ENCODE assay signal across 18 cellular contexts in the genomic region with DNA sequence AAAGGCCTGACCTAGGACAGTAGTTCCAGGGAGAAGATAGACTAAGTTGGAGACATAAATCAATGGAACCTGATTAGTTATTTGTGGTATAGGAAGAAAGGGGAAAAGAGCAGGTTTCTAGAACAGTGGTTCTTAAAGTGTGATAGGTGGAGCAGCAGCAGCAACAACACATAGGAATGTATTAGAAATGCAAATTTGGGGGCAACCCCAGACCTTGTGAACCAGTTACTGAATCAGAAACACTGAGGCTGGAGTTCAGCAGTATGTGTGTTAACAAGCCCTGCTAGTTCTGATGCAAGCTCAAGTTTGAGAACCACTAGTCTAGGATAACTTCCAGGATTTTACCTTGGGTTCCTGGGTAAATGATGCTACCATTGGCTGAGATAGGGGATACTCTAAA.
"Had no signal": no experiment of that assay in that cellular context is flagged by ENCODE, and none has a peak within 500 bp of the region (broad histone marks: within the 10 kb centered on the region; RNA-seq: fewer than 3 reads in every experiment).

No MANE protein-coding gene starts in this region.

- H3K36me3 ChIP-seq: left ventricle myocardium inferior, neutrophil, pancreas, upper lobe of right lung had no signal

- H3K27me3 ChIP-seq: pancreas, upper lobe of right lung had no signal

- H3K27ac Mint-ChIP-seq: activated CD4-positive, alpha-beta T cell treated with anti-CD3 and anti-CD28 coated beads, Interleukin-2, amount 10 ng/mL, durations not matched to agents 24 days and 14 days; activated CD8-positive, alpha-beta T cell treated with anti-CD3 and anti-CD28 coated beads, Interleukin-2, amount 10 ng/mL, durations not matched to agents 7 days and 5 days; activated naive CD4-positive, alpha-beta T cell treated with anti-CD3 and anti-CD28 coated beads, Interleukin-2, amount 10 ng/mL, durations not matched to agents 7 days and 5 days; immature natural killer cell; naive thymus-derived CD8-positive, alpha-beta T cell had no signal

- ATAC-seq: activated CD8-positive, alpha-beta T cell treated with anti-CD3 and anti-CD28 coated beads, Interleukin-2, amount 10 ng/mL, durations not matched to agents 7 days and 5 days; activated T-cell treated with anti-CD3 and anti-CD28 coated beads, Interleukin-2, amount 50 U/mL, for 4 hours; naive thymus-derived CD8-positive, alpha-beta T cell; pancreas; sciatic nerve; upper lobe of right lung had no signal

- H3K4me3 ChIP-seq: coronary artery, left ventricle myocardium inferior, pancreas, upper lobe of right lung had no signal

- H3K4me1 ChIP-seq: left ventricle myocardium inferior, pancreas, upper lobe of right lung had no signal

- H3K9me3 Mint-ChIP-seq: activated CD4-positive, alpha-beta T cell treated with anti-CD3 and anti-CD28 coated beads, Interleukin-2, amount 10 ng/mL, durations not matched to agents 24 days and 14 days; activated naive CD4-positive, alpha-beta T cell treated with anti-CD3 and anti-CD28 coated beads, Interleukin-2, amount 10 ng/mL, durations not matched to agents 7 days and 5 days; activated T-cell treated with anti-CD3 and anti-CD28 coated beads, Interleukin-2, amount 50 U/mL, for 4 hours had no signal

- H3K36me3 Mint-ChIP-seq: activated naive CD4-positive, alpha-beta T cell treated with anti-CD3 and anti-CD28 coated beads, Interleukin-2, amount 10 ng/mL, durations not matched to agents 7 days and 5 days; immature natural killer cell; naive thymus-derived CD8-positive, alpha-beta T cell had no signal

- H3K4me1 Mint-ChIP-seq: activated CD4-positive, alpha-beta T cell treated with anti-CD3 and anti-CD28 coated beads, Interleukin-2, amount 10 ng/mL, durations not matched to agents 24 days and 14 days; activated naive CD4-positive, alpha-beta T cell treated with anti-CD3 and anti-CD28 coated beads, Interleukin-2, amount 10 ng/mL, durations not matched to agents 7 days and 5 days; immature natural killer cell; naive thymus-derived CD8-positive, alpha-beta T cell had no signal

- H3K4me3 Mint-ChIP-seq: activated CD4-positive, alpha-beta T cell treated with anti-CD3 and anti-CD28 coated beads, Interleukin-2, amount 10 ng/mL, durations not matched to agents 24 days and 14 days; activated CD8-positive, alpha-beta T cell treated with anti-CD3 and anti-CD28 coated beads, Interleukin-2, amount 10 ng/mL, durations not matched to agents 7 days and 5 days; activated naive CD4-positive, alpha-beta T cell treated with anti-CD3 and anti-CD28 coated beads, Interleukin-2, amount 10 ng/mL, durations not matched to agents 7 days and 5 days; activated T-cell treated with anti-CD3 and anti-CD28 coated beads, Interleukin-2, amount 50 U/mL, for 4 hours; immature natural killer cell; naive thymus-derived CD8-positive, alpha-beta T cell had no signal

- H3K27ac ChIP-seq: coronary artery, left ventricle myocardium inferior, neutrophil, pancreas, upper lobe of right lung had no signal

- DNase-seq: activated CD4-positive, alpha-beta T cell treated with anti-CD3 and anti-CD28 coated beads, Interleukin-2, amount 10 ng/mL, durations not matched to agents 24 days and 14 days; activated CD8-positive, alpha-beta T cell treated with anti-CD3 and anti-CD28 coated beads, Interleukin-2, amount 10 ng/mL, durations not matched to agents 7 days and 5 days; activated effector memory CD4-positive, alpha-beta T cell treated with Interleukin-2 at 50 U/mL for 16 hours; activated naive CD4-positive, alpha-beta T cell treated with anti-CD3 and anti-CD28 coated beads, Interleukin-2, amount 10 ng/mL, durations not matched to agents 7 days and 5 days; activated T-cell treated with anti-CD3 and anti-CD28 coated beads, Interleukin-2, amount 50 U/mL, for 4 hours; aorta; foreskin melanocyte; immature natural killer cell; kidney glomerular epithelial cell; left ventricle myocardium inferior; naive thymus-derived CD8-positive, alpha-beta T cell; pancreas; stimulated activated CD4-positive, alpha-beta T cell treated with anti-CD3 and anti-CD28 coated beads, Interleukin-4, amount 100 ng/mL, for 4 hours; stimulated activated naive CD4-positive, alpha-beta T cell; upper lobe of right lung had no signal

- H3K27me3 Mint-ChIP-seq: activated CD4-positive, alpha-beta T cell treated with anti-CD3 and anti-CD28 coated beads, Interleukin-2, amount 10 ng/mL, durations not matched to agents 24 days and 14 days; activated naive CD4-positive, alpha-beta T cell treated with anti-CD3 and anti-CD28 coated beads, Interleukin-2, amount 10 ng/mL, durations not matched to agents 7 days and 5 days had no signal
